8 cellular contexts compared by ENCODE assay signal in the genomic region with DNA sequence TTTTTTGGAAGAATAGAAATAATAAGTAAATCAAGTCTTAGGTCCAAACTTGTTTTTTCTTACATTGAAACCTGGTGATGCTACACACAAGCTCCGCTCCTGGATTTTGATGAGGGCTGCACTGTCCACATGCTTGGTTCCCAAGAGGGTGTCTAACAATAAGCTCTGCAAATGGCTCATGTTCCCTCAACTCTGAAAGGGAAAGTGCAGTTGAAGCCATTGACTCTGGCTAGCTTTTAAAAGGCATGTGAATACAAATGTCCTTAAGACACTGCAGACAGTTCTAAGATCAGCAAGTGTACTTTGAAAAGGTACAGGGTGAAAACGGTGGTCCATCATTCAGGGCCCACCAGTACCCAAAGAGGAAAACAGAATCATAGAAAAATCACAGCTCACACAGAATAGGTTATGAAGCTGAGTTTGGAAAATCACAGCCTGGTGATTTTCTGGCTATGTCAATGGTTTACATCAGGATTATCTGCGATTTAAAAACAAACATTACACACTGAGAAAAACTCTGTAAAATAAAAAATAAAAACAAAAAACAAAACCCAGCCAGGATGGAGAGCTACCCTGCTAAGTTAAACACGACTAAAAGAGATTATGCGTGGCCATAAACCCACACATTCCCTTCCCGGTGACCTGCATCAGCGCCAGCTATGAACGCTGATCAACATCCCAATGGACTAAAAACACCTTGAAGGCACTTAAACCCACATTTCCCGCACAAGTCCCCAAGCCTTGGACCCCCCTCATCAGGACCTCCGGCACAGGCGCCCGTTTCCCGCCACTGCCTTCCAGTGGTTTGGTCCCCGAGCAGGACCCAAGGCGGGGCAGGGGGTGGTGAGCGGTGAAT. TPM values are rescaled to one million over a fixed set of nuclear protein-coding genes. Genes with fewer than 3 reads are reported as not detected.
DNase-seq lines count a peak whose midpoint lies in the region; ATAC-seq and TF ChIP-seq lines count a peak whose summit lies in the region.

No MANE protein-coding gene starts in this region.

- H3K27ac ChIP-seq in A673 (ENCODE audit: low read depth, low read length, poor library complexity, severe bottlenecking) (peak overlapping the region; percentile 73), HCT116 (ENCODE audit: low read depth, low read length) (peak overlapping the region; percentile 76), stomach (peak overlapping the region; percentile 90 to 96 (median 95))

- H3K4me3 ChIP-seq in A673 (ENCODE audit: low read depth, low read length, poor library complexity, severe bottlenecking), result peak overlapping the region; percentile 56
- peak overlapping the region; percentile 75 to 76 for H3K4me3 ChIP-seq in HCT116 (replicated peaks in 1 of 2; ENCODE audit: low read depth in 1 of 2, low read length in 2 of 2)
- peak overlapping the region; percentile 73 to 77 (median 75) for H3K4me3 ChIP-seq in stomach

- no peak for TF ChIP-seq POLR2A in HCT116 (IDR thresholded peaks at IDR 0.05; ENCODE audit: borderline replicate concordance, extremely low read depth, insufficient read depth, insufficient read length)
- TF ChIP-seq POLR2A in stomach (IDR thresholded peaks at IDR 0.05), result no peak

- H3K4me2 ChIP-seq in HCT116 (ENCODE audit: low read length), result peak overlapping the region; percentile 90

- H3K36me3 ChIP-seq in A673 (ENCODE audit: insufficient read depth, low read length, poor library complexity, severe bottlenecking) (no peaks in the 10 kb centered on the region), HCT116 (ENCODE audit: control insufficient read depth in 1 of 2, insufficient read depth in 2 of 2, low read length in 2 of 2) (no peaks in the 10 kb centered on the region), stomach (no peaks in the 10 kb centered on the region)

- H3K27me3 Mint-ChIP-seq in immature natural killer cell (ENCODE audit: low read depth in 3 of 3), result peaks cover 0 to 3% (median 0%) of the 10 kb centered on the region in 3 donors

- no peaks in the 10 kb centered on the region for H3K9me3 ChIP-seq in A673 (ENCODE audit: low read depth, low read length, poor library complexity, severe bottlenecking)
- no peaks in the 10 kb centered on the region for H3K9me3 ChIP-seq in HCT116 (ENCODE audit: control insufficient read depth in 1 of 2, insufficient read depth in 1 of 2, low read depth in 1 of 2, low read length in 2 of 2)
- H3K9me3 ChIP-seq in stomach, result no peaks in the 10 kb centered on the region

- H3K36me3 Mint-ChIP-seq in activated naive CD4-positive, alpha-beta T cell treated with anti-CD3 and anti-CD28 coated beads, Interleukin-2, amount 50 U/mL, for 72 hours, result peaks cover 0 to 4% of the 10 kb centered on the region in 2 donors
- H3K36me3 Mint-ChIP-seq in immature natural killer cell, result no peaks in the 10 kb centered on the region

- H3K9me3 Mint-ChIP-seq in activated naive CD4-positive, alpha-beta T cell treated with anti-CD3 and anti-CD28 coated beads, Interleukin-2, amount 50 U/mL, for 72 hours, result no peaks in the 10 kb centered on the region
- no peaks in the 10 kb centered on the region for H3K9me3 Mint-ChIP-seq in immature natural killer cell

- no peak for ATAC-seq in HCT116
- ATAC-seq in activated naive CD4-positive, alpha-beta T cell treated with anti-CD3 and anti-CD28 coated beads, Interleukin-2, amount 50 U/mL, for 72 hours, result no peak
- ATAC-seq in HG03139 (IDR thresholded peaks at IDR 0.05; ENCODE audit: unreplicated experiment), result no peak

- intact Hi-C loops in A673 (cut with micrococcal nuclease; ENCODE audit: unreplicated experiment), result no loop called here
- intact Hi-C loops in HCT116 (cut with micrococcal nuclease), result loop anchor here (2.0 kb wide), 2 partner anchors 38 to 74 kb away; partner anchors contain the start of genes FKBP1B and TP53I3
- intact Hi-C loops in stomach (cut with DNase I; ENCODE audit: low total_unique reads), result no loop called here

- TF ChIP-seq EP300 in stomach (IDR thresholded peaks at IDR 0.05), result no peak

- no peaks in the 10 kb centered on the region for H3K79me2 ChIP-seq in HCT116 (ENCODE audit: insufficient read depth, low read length)

- RAD21 ChIA-PET in HCT116 (lab: Charles Lee; ENCODE audit: low non-redundant PET in 1 of 2, low total read pairs in 2 of 2, uncharacterized antibody in 2 of 2, unreplicated experiment in 2 of 2), result no interaction called here

- no peak for TF ChIP-seq RAD21 in HCT116 (IDR thresholded peaks at IDR 0.05; ENCODE audit: low read depth)

- peak overlapping the region; percentile 86 to 89 (median 87) for H3K4me3 Mint-ChIP-seq in immature natural killer cell

- WGBS in stomach, 5 donors, result 7 to 13% (median 9%) methylated on average over 8 to 16 of the region's 16 CpGs

- H3K4me1 ChIP-seq in A673 (ENCODE audit: insufficient read depth, low read length, poor library complexity, severe bottlenecking) (peaks cover 11% of the 10 kb centered on the region), HCT116 (ENCODE audit: control insufficient read depth in 1 of 2, insufficient read depth in 2 of 2, low read length in 2 of 2) (peaks cover 7 to 15% of the 10 kb centered on the region in 2 experiments; a peak in 3 of 4 replicates), stomach (peaks cover 0 to 21% (median 15%) of the 10 kb centered on the region in 4 donors)

- DNase-seq in A673 (ENCODE audit: low spot score), result no peak
- DNase-seq in HCT116 (ENCODE audit: low read depth, low spot score), result no peak
- no peak for DNase-seq in activated naive CD4-positive, alpha-beta T cell treated with anti-CD3 and anti-CD28 coated beads, Interleukin-2, amount 50 U/mL, for 72 hours (ENCODE audit: low spot score in 2 of 2)
- no peak for DNase-seq in immature natural killer cell
- DNase-seq in stomach, result no peak
- DNase-seq in NCI-H1048 (lab: John Stamatoyannopoulos, UW), result no peak
- no peak for DNase-seq in NCI-H446 treated with DMSO at 0.1 percent for 48 hours (lab: John Stamatoyannopoulos, UW)

- H3K27ac Mint-ChIP-seq in activated naive CD4-positive, alpha-beta T cell treated with anti-CD3 and anti-CD28 coated beads, Interleukin-2, amount 50 U/mL, for 72 hours, result peak overlapping the region; percentile 89 to 90
- peak overlapping the region; percentile 77 to 92 (median 86) for H3K27ac Mint-ChIP-seq in immature natural killer cell

- TF ChIP-seq CTCF in A673 (conservative IDR thresholded peaks at IDR 0.05; ENCODE audit: low read depth, low read length) (no peak), HCT116 (IDR thresholded peaks at IDR 0.05 in 2 of 3, conservative IDR thresholded peaks at IDR 0.05 in 1 of 3; ENCODE audit: borderline replicate concordance in 1 of 3, insufficient read depth in 1 of 3, low read depth in 2 of 3, low read length in 2 of 3) (no peak), stomach (IDR thresholded peaks at IDR 0.05) (no peak)

- peak overlapping the region; percentile 71 for H2AFZ ChIP-seq in HCT116 (ENCODE audit: low read depth, low read length, poor library complexity, severe bottlenecking)

- H4K20me1 ChIP-seq in HCT116 (ENCODE audit: insufficient read depth), result no peaks in the 10 kb centered on the region

- BruUV-seq in A673 (replicated peaks; lab: Mats Ljungman, UMichigan), result TSS peak; percentile 78
- TSS peak; percentile 91 for BruUV-seq in HCT116 (replicated peaks; lab: Mats Ljungman, UMichigan)

- H3K27me3 ChIP-seq in A673 (replicated peaks; ENCODE audit: insufficient read depth, low read depth, low read length, poor library complexity), result no peaks in the 10 kb centered on the region
- H3K27me3 ChIP-seq in HCT116 (ENCODE audit: insufficient read depth, low read length), result no peaks in the 10 kb centered on the region
- no peaks in the 10 kb centered on the region for H3K27me3 ChIP-seq in stomach

- H3K9ac ChIP-seq in HCT116 (ENCODE audit: low read length), result peak overlapping the region; percentile 71

- peaks cover 16 to 24% of the 10 kb centered on the region in 2 donors for H3K4me1 Mint-ChIP-seq in immature natural killer cell

- CTCF ChIA-PET in A673 (lab: Charles Lee), result interaction anchor here (0.6 kb wide), 1 partner anchor 195 kb away, joined by 3 read pairs; no protein-coding TSS in a partner anchor
- CTCF ChIA-PET in HCT116 (lab: Charles Lee), result no interaction called here

- POLR2A ChIA-PET in A673 (lab: Charles Lee; ENCODE audit: low non-redundant PET), result no interaction called here
- POLR2A ChIA-PET in HCT116 (lab: Charles Lee), result interaction anchor here (1.2 kb wide), 1 partner anchor 39 kb away, joined by 3 read pairs; no protein-coding TSS in a partner anchor

- no peaks in the 10 kb centered on the region for H3K9me2 ChIP-seq in HCT116 (ENCODE audit: insufficient read depth)

RNA-seq across cellular contexts. Expression of gene PFN4, which starts 0.6 kb away (rescaled TPM):
- total RNA-seq in A673 (2021) (0.94 TPM in 1 of 2 replicates, not detected in the other), HCT116 (2021; ENCODE audit: unreplicated experiment) (not detected), stomach (1 to 10 TPM in 1 of 5 donors, not detected in 4; 1.8 TPM)
- polyA plus RNA-seq in HCT116 (2012), result 0.33 and 0.51 TPM in 2 replicates
- total RNA-seq in activated naive CD4-positive, alpha-beta T cell treated with anti-CD3 and anti-CD28 coated beads, Interleukin-2, amount 50 U/mL, for 72 hours, result not detected
- polyA plus RNA-seq in immature natural killer cell (not detected), stomach (under 1 TPM in 2 of 3 donors, not detected in 1; 0.48 to 0.56 TPM)

RNA-seq across cellular contexts. Expression of gene FAM228B, which starts 0.7 kb away (rescaled TPM):
- total RNA-seq in A673 (2021) (6.8 and 11.3 TPM in 2 replicates), HCT116 (2021; ENCODE audit: unreplicated experiment) (5.6 TPM), stomach (10 to 100 TPM in 3 of 5 donors, 1 to 10 TPM in 1, not detected in 1; 8.5 to 43.2 (median 26.0) TPM)
- polyA plus RNA-seq in HCT116 (2012), result 1.6 and 2.4 TPM in 2 replicates
- total RNA-seq in activated naive CD4-positive, alpha-beta T cell treated with anti-CD3 and anti-CD28 coated beads, Interleukin-2, amount 50 U/mL, for 72 hours, result 1 to 10 TPM; 5.8 to 7.9 TPM
- polyA plus RNA-seq in immature natural killer cell (10 to 100 TPM in 2 of 3 donors, 1 to 10 TPM in 1; 4.1 to 16.2 (median 16.1) TPM), stomach (10 to 100 TPM in 2 of 3 donors, 1 to 10 TPM in 1; 8.4 to 15.9 (median 11.9) TPM)

RNA-seq across cellular contexts. Expression of gene TP53I3, which starts 38.0 kb away (rescaled TPM):
- 2.8 and 3.0 TPM in 2 replicates for total RNA-seq in A673 (2021)
- 20.1 TPM for total RNA-seq in HCT116 (2021; ENCODE audit: unreplicated experiment)
- polyA plus RNA-seq in HCT116 (2012), result 10.9 and 12.5 TPM in 2 replicates
- 1 to 10 TPM; 1.8 to 2.6 TPM for total RNA-seq in activated naive CD4-positive, alpha-beta T cell treated with anti-CD3 and anti-CD28 coated beads, Interleukin-2, amount 50 U/mL, for 72 hours
- 1 to 10 TPM in 1 of 3 donors, under 1 TPM in 1, not detected in 1; 0.69 to 1.2 TPM for polyA plus RNA-seq in immature natural killer cell
- total RNA-seq in stomach, result 100 to 1,000 TPM in 1 of 5 donors, 10 to 100 TPM in 3, 1 to 10 TPM in 1; 9.3 to 103 (median 38.7) TPM
- 10 to 100 TPM; 23.7 to 66.6 (median 47.0) TPM for polyA plus RNA-seq in stomach

RNA-seq across cellular contexts. Expression of gene SF3B6, which starts 46.5 kb away (rescaled TPM):
- total RNA-seq in A673 (2021) (123 and 130 TPM in 2 replicates), HCT116 (2021; ENCODE audit: unreplicated experiment) (129 TPM), stomach (100 to 1,000 TPM in 1 of 5 donors, 10 to 100 TPM in 4; 18.8 to 121 (median 40.7) TPM)
- polyA plus RNA-seq in HCT116 (2012), result 107 and 141 TPM in 2 replicates
- total RNA-seq in activated naive CD4-positive, alpha-beta T cell treated with anti-CD3 and anti-CD28 coated beads, Interleukin-2, amount 50 U/mL, for 72 hours, result 100 to 1,000 TPM; 137 to 171 TPM
- polyA plus RNA-seq in immature natural killer cell (100 to 1,000 TPM; 173 to 199 (median 182) TPM), stomach (100 to 1,000 TPM; 125 to 139 (median 126) TPM)

RNA-seq across cellular contexts. Expression of gene FAM228A, which starts 52.3 kb away (rescaled TPM):
- 0.17 TPM in 1 of 2 replicates, not detected in the other for total RNA-seq in A673 (2021)
- total RNA-seq in HCT116 (2021; ENCODE audit: unreplicated experiment), result not detected
- polyA plus RNA-seq in HCT116 (2012), result not detected in 2 replicates
- under 1 TPM; 0.14 to 0.30 TPM for total RNA-seq in activated naive CD4-positive, alpha-beta T cell treated with anti-CD3 and anti-CD28 coated beads, Interleukin-2, amount 50 U/mL, for 72 hours
- under 1 TPM; 0.14 to 0.41 (median 0.21) TPM for polyA plus RNA-seq in immature natural killer cell
- 1 to 10 TPM in 2 of 5 donors, not detected in 3; 1.3 to 1.7 TPM for total RNA-seq in stomach
- 1 to 10 TPM in 1 of 3 donors, under 1 TPM in 2; 0.23 to 2.3 (median 0.50) TPM for polyA plus RNA-seq in stomach
